21 cellular contexts compared by ENCODE assay signal in the genomic region with DNA sequence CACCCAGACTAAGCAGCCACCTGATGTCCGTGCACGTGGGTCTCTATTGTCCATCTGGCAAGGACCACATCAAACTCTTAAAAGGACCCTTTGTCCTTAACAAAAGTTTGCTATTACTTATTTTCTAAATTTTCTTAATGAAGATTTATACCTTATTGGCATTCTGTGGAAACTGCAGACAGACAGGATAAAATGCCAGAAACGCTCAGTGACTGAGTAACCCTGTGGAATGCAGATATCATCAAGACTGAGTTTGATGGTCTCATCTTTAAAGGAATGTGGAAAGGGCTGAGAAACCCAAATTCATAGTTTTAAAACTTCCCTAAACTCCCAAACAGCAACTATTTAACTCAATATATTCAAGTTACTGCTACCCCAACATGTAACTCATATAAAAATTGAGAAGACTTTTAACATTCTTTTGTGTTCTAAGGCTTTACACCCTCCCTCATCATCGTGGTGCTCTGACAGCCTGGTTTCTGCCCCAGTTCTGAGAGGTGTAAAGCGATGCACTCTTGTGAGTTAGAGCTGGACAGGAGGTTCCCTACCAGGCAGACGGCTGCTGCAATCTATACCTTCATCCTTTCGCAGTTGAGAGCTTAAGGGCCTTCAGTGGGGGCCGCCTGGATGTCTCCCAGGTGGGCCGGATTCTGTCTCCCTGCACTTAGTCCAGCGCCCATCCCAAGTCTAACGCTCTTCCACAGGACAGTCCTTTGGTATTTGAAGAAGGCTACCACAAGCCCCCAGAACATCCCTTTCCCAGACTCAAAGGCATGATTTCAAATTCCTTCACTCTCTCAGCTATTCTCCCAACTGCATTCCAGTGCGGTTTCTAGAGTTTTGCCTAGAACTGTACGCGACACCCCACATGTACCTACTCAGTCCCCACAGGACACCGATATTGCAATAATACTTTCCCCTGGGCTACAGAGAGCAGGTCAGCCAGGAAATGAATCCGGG.
A peak's percentile ranks its signal among the peaks of the same experiment; 100 is the strongest.
DNase-seq lines count a peak whose midpoint lies in the region; FAIRE-seq lines count a peak whose summit lies in the region.
"Had no signal": no experiment of that assay in that cellular context is flagged by ENCODE, and none has a peak within 500 bp of the region (broad histone marks: within the 10 kb centered on the region; RNA-seq: fewer than 3 reads in every experiment).

No MANE protein-coding gene starts in this region.

- peak overlapping the region; percentile 80 for H4K8ac ChIP-seq in trophoblast cell (ENCODE audit: low read depth, low read length)

- H4K12ac ChIP-seq in trophoblast cell (ENCODE audit: low read depth, low read length) = no peak overlapping the region

- peak overlapping the region; percentile 49 for H3K4ac ChIP-seq in trophoblast cell (ENCODE audit: low read depth, low read length)

- H3K27ac ChIP-seq in trophoblast cell (ENCODE audit: low read depth, low read length) (peak overlapping the region; percentile 97), small intestine (ENCODE audit: low read depth in 1 of 2, low read length in 1 of 2) (no peak overlapping the region)
- H3K27ac ChIP-seq: gastroesophageal sphincter, ovary, spleen had no signal

- peaks cover 5% of the 10 kb centered on the region for H3K79me2 ChIP-seq in trophoblast cell (ENCODE audit: control insufficient read depth, insufficient read depth, low read length, poor library complexity)

- H2BK5ac ChIP-seq in trophoblast cell (ENCODE audit: low read depth, low read length, poor library complexity) = peak overlapping the region; percentile 97

- peaks cover 43% of the 10 kb centered on the region for H3K79me1 ChIP-seq in trophoblast cell (ENCODE audit: low read length)

- no peaks in the 10 kb centered on the region for H3K9me3 ChIP-seq in trophoblast cell (ENCODE audit: insufficient read depth, low read depth, low read length)
- no peaks in the 10 kb centered on the region for H3K9me3 ChIP-seq in small intestine (ENCODE audit: control insufficient read depth, low read depth)
- H3K9me3 ChIP-seq: gastroesophageal sphincter, ovary, spleen had no signal

- peak overlapping the region; percentile 95 for H2BK120ac ChIP-seq in trophoblast cell (ENCODE audit: insufficient read depth, low read length, poor library complexity)

- H3K4me1 ChIP-seq in trophoblast cell (ENCODE audit: control insufficient read depth in 1 of 2, insufficient read depth in 2 of 2, low read length in 2 of 2) (peaks cover 37 to 50% of the 10 kb centered on the region in 2 experiments), small intestine (ENCODE audit: control insufficient read depth in 2 of 2, insufficient read depth in 1 of 2, low read depth in 1 of 2, low read length in 1 of 2) (no peaks in the 10 kb centered on the region)

- peak overlapping the region; percentile 88 for H3K14ac ChIP-seq in trophoblast cell (ENCODE audit: low read length)

- peak overlapping the region; percentile 93 for H4K91ac ChIP-seq in trophoblast cell (ENCODE audit: low read depth, low read length)

- peak overlapping the region; percentile 67 for H3K9ac ChIP-seq in trophoblast cell (ENCODE audit: low read length)

- no peak overlapping the region for H3K23ac ChIP-seq in trophoblast cell (ENCODE audit: low read length)

- H3K18ac ChIP-seq in trophoblast cell (ENCODE audit: low read length) = peak overlapping the region; percentile 75

- FAIRE-seq in small intestine (lab: Jason Lieb, UNC) = no peak
- FAIRE-seq: GM12891, HepG2, TTC549 had no signal

- H3K27me3 ChIP-seq in trophoblast cell (ENCODE audit: insufficient read depth, low read length) (no peaks in the 10 kb centered on the region), small intestine (ENCODE audit: control insufficient read depth in 2 of 2, insufficient read depth in 2 of 2, low read length in 2 of 2) (no peaks in the 10 kb centered on the region)
- H3K27me3 ChIP-seq: gastroesophageal sphincter, ovary, spleen had no signal

- H2AFZ ChIP-seq in trophoblast cell (ENCODE audit: insufficient read depth, low read length, poor library complexity) = no peak overlapping the region

- peak overlapping the region; percentile 66 for H2BK12ac ChIP-seq in trophoblast cell (ENCODE audit: low read length)

- H2AK5ac ChIP-seq in trophoblast cell (ENCODE audit: low read length) = peak overlapping the region; percentile 40

- DNase-seq in EL = peak; percentile 97
- peak; percentile 48 for DNase-seq in RPMI7951 (ENCODE audit: low read depth)
- DNase-seq in fibroblast of peridontal ligament (ENCODE audit: extremely low read depth) = peak; percentile 48
- peak; percentile 28 to 79 for DNase-seq in trophoblast cell
- DNase-seq in effector CD8-positive, alpha-beta T cell (lab: John Stamatoyannopoulos, UW) = no peak
- no peak for DNase-seq in stimulated activated CD4-positive, alpha-beta T cell treated with anti-CD3 and anti-CD28 coated beads, Interleukin-15, amount 100 ng/mL, for 24 hours
- no peak for DNase-seq in small intestine
- DNase-seq in activated gamma-delta T cell (lab: John Stamatoyannopoulos, UW) = no peak
- DNase-seq: activated CD8-positive, alpha-beta T cell treated with anti-CD3 and anti-CD28 coated beads, Interleukin-2, amount 10 ng/mL, durations not matched to agents 7 days and 5 days; activated effector memory CD4-positive, alpha-beta T cell treated with Interleukin-2 at 50 U/mL for 16 hours; DMS79 treated with DMSO at 0.1 percent for 48 hours; immature natural killer cell; midbrain; NCI-H1105 treated with DMSO at 0.1 percent for 48 hours; NCI-H2171 treated with DMSO at 0.1 percent for 48 hours; ovary; spleen had no signal

- H3K4me3 ChIP-seq in trophoblast cell (ENCODE audit: low read depth, low read length) (no peak overlapping the region), small intestine (ENCODE audit: low read depth in 1 of 2, low read length in 2 of 2) (no peak overlapping the region)
- H3K4me3 ChIP-seq: gastroesophageal sphincter, ovary, spleen had no signal

- H3K4me2 ChIP-seq in trophoblast cell (ENCODE audit: low read length) = peak overlapping the region; percentile 25

- H3K36me3 ChIP-seq in trophoblast cell (ENCODE audit: control insufficient read depth in 1 of 2, insufficient read depth in 2 of 2, low read length in 2 of 2) (peaks cover 1 to 3% of the 10 kb centered on the region in 2 experiments), small intestine (ENCODE audit: control insufficient read depth in 2 of 2, insufficient read depth in 2 of 2, low read length in 2 of 2) (no peaks in the 10 kb centered on the region)
- H3K36me3 ChIP-seq: gastroesophageal sphincter, ovary had no signal

- no CpG with 5 or more reads among the region's 16 CpGs for WGBS in trophoblast cell (ENCODE audit: extremely low coverage, insufficient coverage, insufficient read length)
- 92 to 95% (median 95%) methylated on average over 16 of the region's 16 CpGs for WGBS in small intestine, 3 donors

Comparison
In these comparisons a context has a peak if more than half of its experiments do, and no peak if none do; other contexts are left out.
1. DNase-seq: peak in EL (single experiment), RPMI7951 (single experiment), fibroblast of peridontal ligament (single experiment) and trophoblast cell (2 of 2); none in effector CD8-positive, alpha-beta T cell (single experiment), stimulated activated CD4-positive, alpha-beta T cell treated with anti-CD3 and anti-CD28 coated beads, Interleukin-15, amount 100 ng/mL, for 24 hours (single experiment), small intestine (single experiment) and activated gamma-delta T cell (single experiment).